17 cellular contexts compared by ENCODE assay signal in the genomic region with DNA sequence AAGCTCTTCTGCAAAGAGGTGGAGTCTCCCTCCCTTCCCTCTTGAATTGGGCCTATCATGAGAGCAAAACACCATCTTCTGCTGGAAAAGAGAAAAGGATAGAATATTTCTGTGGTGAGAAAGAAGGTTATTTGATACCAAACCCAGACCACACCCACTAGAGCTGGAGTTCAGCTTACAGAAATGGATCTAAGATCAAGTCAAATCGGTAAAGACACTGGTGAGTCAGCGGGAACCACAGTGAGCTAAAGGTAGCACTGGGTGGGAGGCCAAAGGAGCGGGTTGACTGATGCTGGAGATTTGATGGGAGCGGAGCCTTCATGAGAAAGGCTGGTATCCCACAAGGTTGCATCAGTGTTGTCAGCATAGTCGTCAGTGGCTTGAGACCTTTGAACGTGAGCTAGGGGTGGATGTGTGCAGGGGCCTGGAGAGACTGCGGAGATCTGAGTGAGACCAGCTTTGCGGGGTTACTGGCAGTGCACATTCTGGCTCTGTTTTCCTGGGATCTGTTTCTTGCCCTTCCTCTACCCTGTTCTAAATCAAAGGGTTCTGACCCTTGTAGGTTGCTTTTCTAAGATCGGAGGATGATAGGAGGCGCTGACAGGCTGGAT.
A peak's percentile ranks its signal among the peaks of the same experiment; 100 is the strongest.
DNase-seq lines count a peak whose midpoint lies in the region; ATAC-seq, FAIRE-seq and TF ChIP-seq lines count a peak whose summit lies in the region.
"Had no signal": no experiment of that assay in that cellular context is flagged by ENCODE, and none has a peak within 500 bp of the region (broad histone marks: within the 10 kb centered on the region; RNA-seq: fewer than 3 reads in every experiment).

No MANE protein-coding gene starts in this region.

- intact Hi-C loops in HepG2 (cut with micrococcal nuclease; ENCODE audit: unreplicated experiment), result no loop called here
- intact Hi-C loops in right lobe of liver (cut with DNase I), result no loop called here
- intact Hi-C loops in lower lobe of right lung (cut with DNase I), result no loop called here

- H3K36me3 ChIP-seq in HepG2 (replicated peaks in 1 of 2; ENCODE audit: control insufficient read depth in 1 of 2, insufficient read depth in 2 of 2, low read length in 2 of 2), result no peaks in the 10 kb centered on the region
- no peaks in the 10 kb centered on the region for H3K36me3 ChIP-seq in right lobe of liver
- H3K36me3 ChIP-seq in lower lobe of right lung, result no peaks in the 10 kb centered on the region

- H3K27me3 ChIP-seq in HepG2 (ENCODE audit: control insufficient read depth in 1 of 2, insufficient read depth in 2 of 2, low read length in 2 of 2) (peaks cover 0 to 13% of the 10 kb centered on the region in 2 experiments; a peak in 2 of 5 replicates), right lobe of liver (no peaks in the 10 kb centered on the region), lower lobe of right lung (ENCODE audit: low read depth) (no peaks in the 10 kb centered on the region)

- peaks cover 19% of the 10 kb centered on the region for H3K27me3 Mint-ChIP-seq in T-helper 2 cell treated with Interferon-gamma antibody and Interleukin-4, amounts not matched to agents 5 μg/mL and 100 μg/mL, for 36 hours (ENCODE audit: low read depth)
- H3K27me3 Mint-ChIP-seq in type B pancreatic cell (no peaks in the 10 kb centered on the region), T-helper 17 cell (peaks cover 58% of the 10 kb centered on the region)

- H3K4me1 ChIP-seq in HepG2 (ENCODE audit: insufficient read depth, low read length) (peaks cover 10% of the 10 kb centered on the region; the same call in 1 of the 2 replicates), right lobe of liver (no peaks in the 10 kb centered on the region), lower lobe of right lung (no peaks in the 10 kb centered on the region)

- no TSS peak for BruUV-seq in HepG2 (replicated peaks; lab: Mats Ljungman, UMichigan)

- H3K27ac ChIP-seq in HepG2 (ENCODE audit: extremely low read length, insufficient read depth, low read length) (no peak overlapping the region), right lobe of liver (no peak overlapping the region), lower lobe of right lung (no peak overlapping the region)

- FAIRE-seq in HepG2 (lab: Jason Lieb, UNC), result no peak
- FAIRE-seq: islet of Langerhans, small intestine had no signal

- POLR2A ChIA-PET in HepG2 (lab: Yijun Ruan, JAX), result no interaction called here

- TF ChIP-seq EP300 in HepG2 (IDR thresholded peaks at IDR 0.05; ENCODE audit: low read depth in 2 of 2, low read length in 2 of 2) (no peak), HepG2 (CRISPR knock-in tag; IDR thresholded peaks at IDR 0.05; ENCODE audit: borderline replicate concordance) (no peak)

- ATAC-seq in HepG2, result peak; percentile 80
- ATAC-seq in right lobe of liver, result no peak
- ATAC-seq in lower lobe of right lung, result no peak
- ATAC-seq in T-helper 17 cell, result no peak

- no peaks in the 10 kb centered on the region for H3K9me3 Mint-ChIP-seq in T-helper 2 cell treated with Interferon-gamma antibody and Interleukin-4, amounts not matched to agents 5 μg/mL and 100 μg/mL, for 36 hours
- no peaks in the 10 kb centered on the region for H3K9me3 Mint-ChIP-seq in type B pancreatic cell
- H3K9me3 Mint-ChIP-seq: naive B cell had no signal

- TF ChIP-seq POLR2A in HepG2 (IDR thresholded peaks at IDR 0.05; ENCODE audit: insufficient read depth in 1 of 2, low read depth in 2 of 2, low read length in 2 of 2) (no peak), right lobe of liver (IDR thresholded peaks at IDR 0.05) (no peak)

- H3K79me2 ChIP-seq in HepG2 (ENCODE audit: insufficient read depth, low read length), result no peaks in the 10 kb centered on the region

- in situ Hi-C loops in HepG2 (cut with HindIII; ENCODE audit: extremely low pct_ligation_motif_present, low pct_unique_long_range_greater_than_20kb), result no loop called here

- 46% methylated on average over 9 of the region's 10 CpGs for WGBS in HepG2 (ENCODE audit: low lambda C conversion rate)
- 78% methylated on average over 3 of the region's 10 CpGs for WGBS in right lobe of liver (ENCODE audit: insufficient coverage, low coverage, low lambda C conversion rate, missing lambda C conversion rate)

- no peaks in the 10 kb centered on the region for H3K4me1 Mint-ChIP-seq in T-helper 2 cell treated with Interferon-gamma antibody and Interleukin-4, amounts not matched to agents 5 μg/mL and 100 μg/mL, for 36 hours (ENCODE audit: low read depth)
- peaks cover 18% of the 10 kb centered on the region for H3K4me1 Mint-ChIP-seq in type B pancreatic cell (ENCODE audit: unreplicated experiment)
- H3K4me1 Mint-ChIP-seq in T-helper 17 cell, result no peaks in the 10 kb centered on the region

- no peak for DNase-seq in HepG2 (ENCODE audit: low spot score)
- no peak for DNase-seq in right lobe of liver
- DNase-seq in T-helper 2 cell treated with Interferon-gamma antibody and Interleukin-4, amounts not matched to agents 5 μg/mL and 100 μg/mL, for 36 hours (ENCODE audit: low spot score), result peak; percentile 69
- DNase-seq in foreskin fibroblast, result peak; percentile 67 to 84
- DNase-seq in type B pancreatic cell (ENCODE audit: extremely low spot score, unreplicated experiment), result no peak
- no peak for DNase-seq in DMS53 treated with DMSO at 0.1 percent for 48 hours (lab: John Stamatoyannopoulos, UW; ENCODE audit: unreplicated experiment)
- DNase-seq in lower lobe of right lung, result no peak
- no peak for DNase-seq in T-helper 17 cell
- DNase-seq: activated gamma-delta T cell, DMS79 treated with DMSO at 0.1 percent for 48 hours, GOT3, naive B cell, NCI-H146, NCI-H748 treated with DMSO at 0.1 percent for 48 hours, small intestine had no signal

- no peak for TF ChIP-seq RAD21 in HepG2 (CRISPR knock-in tag; IDR thresholded peaks at IDR 0.05)

- no peak overlapping the region for H2AFZ ChIP-seq in HepG2 (ENCODE audit: low read length)

- H3K9me3 ChIP-seq in HepG2 (ENCODE audit: low read length) (no peaks in the 10 kb centered on the region), right lobe of liver (no peaks in the 10 kb centered on the region), lower lobe of right lung (no peaks in the 10 kb centered on the region), T-helper 17 cell (ENCODE audit: control insufficient read depth, low read length, poor library complexity, severe bottlenecking) (no peaks in the 10 kb centered on the region)

- H3K36me3 Mint-ChIP-seq in T-helper 2 cell treated with Interferon-gamma antibody and Interleukin-4, amounts not matched to agents 5 μg/mL and 100 μg/mL, for 36 hours (ENCODE audit: low read depth), result no peaks in the 10 kb centered on the region
- H3K36me3 Mint-ChIP-seq in type B pancreatic cell (no peaks in the 10 kb centered on the region), T-helper 17 cell (ENCODE audit: low read depth) (no peaks in the 10 kb centered on the region)
- H3K36me3 Mint-ChIP-seq: naive B cell had no signal

- CTCF ChIA-PET in HepG2 (lab: Yijun Ruan, JAX; ENCODE audit: low intra/inter-chr PET ratio, low total read pairs), result no interaction called here

- peak overlapping the region; percentile 53; the same call in 1 of the 2 replicates for H3K4me2 ChIP-seq in HepG2 (ENCODE audit: low read depth, low read length)

- TF ChIP-seq CTCF in HepG2 (CRISPR knock-in tag; IDR thresholded peaks at IDR 0.05), result no peak
- no peak for TF ChIP-seq CTCF in right lobe of liver (IDR thresholded peaks at IDR 0.05)
- no peak for TF ChIP-seq CTCF in foreskin fibroblast (IDR thresholded peaks at IDR 0.05; ENCODE audit: low read depth, low read length)
- no peak for TF ChIP-seq CTCF in type B pancreatic cell (conservative IDR thresholded peaks at IDR 0.05)
- TF ChIP-seq CTCF in lower lobe of right lung (IDR thresholded peaks at IDR 0.05), result no peak

- H3K4me3 Mint-ChIP-seq in T-helper 2 cell treated with Interferon-gamma antibody and Interleukin-4, amounts not matched to agents 5 μg/mL and 100 μg/mL, for 36 hours, result no peak overlapping the region
- H3K4me3 Mint-ChIP-seq in type B pancreatic cell (peak overlapping the region; percentile 1), T-helper 17 cell (no peak overlapping the region)
- H3K4me3 Mint-ChIP-seq: B cell, naive B cell had no signal

- H4K20me1 ChIP-seq in HepG2 (ENCODE audit: insufficient read depth, low read length), result no peaks in the 10 kb centered on the region

- H3K9ac ChIP-seq in HepG2 (ENCODE audit: insufficient read depth, low read depth, low read length), result no peak overlapping the region

- H3K4me3 ChIP-seq in HepG2 (replicated peaks in 1 of 3; ENCODE audit: insufficient read depth in 1 of 3, low read depth in 2 of 3, low read length in 3 of 3) (peak overlapping the region in 1 of 3 experiments; percentile 23; a peak in 1 of 6 replicates), right lobe of liver (no peak overlapping the region), foreskin fibroblast (ENCODE audit: low read depth in 1 of 2, low read length in 2 of 2) (no peak overlapping the region), lower lobe of right lung (no peak overlapping the region)

- no peak overlapping the region for H3K27ac Mint-ChIP-seq in T-helper 2 cell treated with Interferon-gamma antibody and Interleukin-4, amounts not matched to agents 5 μg/mL and 100 μg/mL, for 36 hours
- H3K27ac Mint-ChIP-seq in type B pancreatic cell (no peak overlapping the region), T-helper 17 cell (no peak overlapping the region)
- H3K27ac Mint-ChIP-seq: B cell, naive B cell had no signal

TF ChIP-seq in HepG2, 621 proteins besides CTCF, POLR2A, EP300 and RAD21 (continues in another document):
- TF ChIP-seq ZNF296 (CRISPR knock-in tag; conservative IDR thresholded peaks at IDR 0.05) (no peak), SP2 (CRISPR knock-in tag; IDR thresholded peaks at IDR 0.05) (no peak), ZNF629 (CRISPR knock-in tag; conservative IDR thresholded peaks at IDR 0.05) (no peak)

Comparison
In these comparisons a context has a peak if more than half of its experiments do, and no peak if none do; other contexts are left out.
1. DNase-seq: peak in T-helper 2 cell treated with Interferon-gamma antibody and Interleukin-4, amounts not matched to agents 5 μg/mL and 100 μg/mL, for 36 hours (single experiment) and foreskin fibroblast (2 of 2); none in HepG2 (single experiment), right lobe of liver (0 of 3), type B pancreatic cell (single experiment), DMS53 treated with DMSO at 0.1 percent for 48 hours (single experiment), lower lobe of right lung (single experiment) and T-helper 17 cell (0 of 3).